In the genomic region with DNA sequence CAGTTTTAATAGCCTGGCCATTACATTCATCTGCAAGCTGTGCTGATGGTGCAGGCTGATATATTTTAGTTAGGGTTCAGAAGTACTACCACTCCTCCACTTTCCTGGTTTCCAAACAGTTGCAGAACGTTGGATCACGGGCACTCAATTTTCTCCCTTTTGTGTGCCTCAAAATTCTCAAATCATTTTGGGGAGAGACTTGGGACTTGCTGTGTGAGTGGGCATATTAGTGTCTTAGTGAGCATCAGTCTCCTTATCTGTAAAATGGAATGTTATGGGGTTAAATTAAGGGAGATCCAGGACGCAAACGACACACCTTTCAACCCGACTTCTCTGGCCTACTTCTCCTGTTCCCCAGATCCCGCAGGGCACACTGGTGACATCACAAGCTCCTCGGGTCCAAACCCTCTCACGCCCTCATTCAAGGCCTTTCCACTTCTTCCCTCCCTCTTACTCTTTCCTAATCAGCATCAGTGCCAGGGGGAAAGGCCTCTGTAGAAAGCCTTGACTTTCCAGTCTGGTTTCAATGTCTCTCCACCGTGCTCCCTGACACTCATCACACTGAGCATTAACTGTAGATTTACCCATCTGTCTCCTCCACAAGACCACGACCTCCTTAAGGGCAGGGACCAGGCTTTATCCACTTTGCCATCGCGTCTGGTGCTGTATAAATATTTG, we compare ENCODE assay signal across 8 cellular contexts. TPM values are rescaled to one million over a fixed set of nuclear protein-coding genes. Genes with fewer than 3 reads are reported as not detected.
DNase-seq lines count a peak whose midpoint lies in the region; TF ChIP-seq lines count a peak whose summit lies in the region.

No MANE protein-coding gene starts in this region.

- H3K27ac ChIP-seq in ascending aorta = peak overlapping the region; percentile 95 to 100

- intact Hi-C loops in ascending aorta (cut with DNase I) = loop anchor here (1.0 to 5.0 kb wide), 5 partner anchors 81 to 914 kb away; partner anchors contain the start of genes DOP1B, DYRK1A and VPS26C

- no peaks in the 10 kb centered on the region for H3K27me3 ChIP-seq in ascending aorta

- no peak for TF ChIP-seq CTCF in ascending aorta (IDR thresholded peaks at IDR 0.05)
- no peak for TF ChIP-seq CTCF in retinal pigment epithelial cell (conservative IDR thresholded peaks at IDR 0.05; ENCODE audit: low read depth, low read length)

- H3K4me1 ChIP-seq in ascending aorta = peaks cover 0 to 15% of the 10 kb centered on the region in 2 donors

- H3K36me3 ChIP-seq in ascending aorta = peaks cover 3 to 8% of the 10 kb centered on the region in 2 donors

- H3K9me3 ChIP-seq in ascending aorta = no peaks in the 10 kb centered on the region

- peak overlapping the region; percentile 84 to 96 for H3K4me3 ChIP-seq in ascending aorta
- H3K4me3 ChIP-seq in retinal pigment epithelial cell (ENCODE audit: low read length) = peak overlapping the region; percentile 72

- peak; percentile 34 for DNase-seq in NCI-H345 (lab: John Stamatoyannopoulos, UW)
- no peak for DNase-seq in NCI-H345 treated with DMSO at 0.1 percent for 48 hours (lab: John Stamatoyannopoulos, UW; ENCODE audit: unreplicated experiment)
- DNase-seq in NCI-H226 = peak; percentile 13
- peak; percentile 32 to 85 for DNase-seq in ascending aorta (ENCODE audit: low spot score in 2 of 2)
- DNase-seq in hepatic stellate cell (ENCODE audit: low spot score) = peak; percentile 34
- peak; percentile 39 for DNase-seq in retinal pigment epithelial cell (ENCODE audit: low read depth)
- DNase-seq in DMS153 treated with DMSO at 0.1 percent for 48 hours (lab: John Stamatoyannopoulos, UW; ENCODE audit: unreplicated experiment) = no peak
- no peak for DNase-seq in GM19240 (ENCODE audit: insufficient read length, low spot score)

RNA-seq across cellular contexts. Expression of gene PIGP, which starts 1.2 kb away (rescaled TPM):
- total RNA-seq in ascending aorta = 0.64 TPM

RNA-seq across cellular contexts. Expression of gene TTC3, which starts 1.4 kb away (rescaled TPM):
- total RNA-seq in ascending aorta = 70.7 TPM

Comparison
In these comparisons a context has a peak if more than half of its experiments do, and no peak if none do; other contexts are left out.
1. DNase-seq: peak in NCI-H345 (single experiment), NCI-H226 (single experiment), ascending aorta (2 of 2), hepatic stellate cell (single experiment) and retinal pigment epithelial cell (single experiment); none in NCI-H345 treated with DMSO at 0.1 percent for 48 hours (single experiment), DMS153 treated with DMSO at 0.1 percent for 48 hours (single experiment) and GM19240 (single experiment).